15 cellular contexts compared by ENCODE assay signal in the genomic region with DNA sequence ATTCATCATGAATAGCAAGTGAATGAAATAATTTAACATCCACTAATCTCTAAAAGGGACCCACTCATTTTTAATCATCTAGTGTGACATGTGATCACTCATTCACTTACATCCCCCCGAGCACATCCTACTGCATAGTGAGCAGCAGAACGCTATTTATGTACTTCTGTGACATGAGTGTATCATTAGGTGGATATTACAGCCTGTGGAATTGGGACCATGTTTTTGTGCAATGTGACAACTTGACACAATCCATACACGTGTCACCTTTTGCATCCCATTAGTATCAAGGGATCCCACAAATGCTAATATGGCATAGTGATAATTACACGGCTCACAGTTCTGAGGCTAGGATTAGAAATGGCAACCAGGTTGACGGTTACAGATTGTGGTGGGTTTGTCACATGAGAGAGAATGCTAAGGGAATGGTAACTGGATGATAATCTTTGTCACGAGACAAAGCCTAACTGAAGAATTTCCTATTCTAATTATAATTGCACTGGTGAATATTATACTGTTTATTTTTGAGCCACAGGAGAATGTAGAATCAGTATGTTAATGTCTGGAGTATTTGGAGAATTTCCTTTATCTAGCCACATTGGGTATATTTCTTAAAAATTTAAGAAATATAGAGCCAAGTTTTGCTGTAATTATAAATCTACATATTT.
"Had no signal": no experiment of that assay in that cellular context is flagged by ENCODE, and none has a peak within 500 bp of the region (broad histone marks: within the 10 kb centered on the region; RNA-seq: fewer than 3 reads in every experiment).

No MANE protein-coding gene starts in this region.

- H3K36me3 ChIP-seq: esophagus squamous epithelium, uterus had no signal

- H3K4me3 ChIP-seq: esophagus squamous epithelium, uterus had no signal

- H3K4me1 ChIP-seq: esophagus squamous epithelium, uterus had no signal

- H3K27ac ChIP-seq: esophagus squamous epithelium, uterus had no signal

- DNase-seq: activated B cell treated with CpG ODN at 0.5 μM for 24 hours; activated CD4-positive, alpha-beta T cell treated with anti-CD3 and anti-CD28 coated beads for 48 hours; activated CD8-positive, alpha-beta T cell treated with anti-CD3 and anti-CD28 coated beads for 36 hours; activated effector memory CD4-positive, alpha-beta T cell treated with Interleukin-2 at 50 U/mL for 16 hours; activated T-cell treated with anti-CD3 and anti-CD28 coated beads, Interleukin-2, amount 50 U/mL, for 4 hours; central memory CD4-positive, alpha-beta T cell; cortex of kidney; effector CD8-positive, alpha-beta T cell; esophagus squamous epithelium; head of caudate nucleus; mesenchymal stem cell; stimulated activated CD4-positive, alpha-beta T cell treated with anti-CD3 and anti-CD28 coated beads, Interleukin-12 subunit alpha, Interleukin-12 subunit beta, amount 100 ng/mL, for 4 hours; uterus had no signal

- ATAC-seq: activated CD8-positive, alpha-beta T cell treated with anti-CD3 and anti-CD28 coated beads for 36 hours; activated T-cell treated with anti-CD3 and anti-CD28 coated beads, Interleukin-2, amount 50 U/mL, for 4 hours; natural killer cell treated with Interleukin-12 subunit alpha and Interleukin-12 subunit beta and Interleukin-15 and Interleukin-18, amount 100 ng/mL, for 72 hours; stimulated activated memory B cell treated with anti-CD40 and anti-IgM and Interleukin-4, amounts not matched to agents 10 μg/mL and 1 μg/mL and 100 μg/mL, for 72 hours had no signal

- H3K27me3 ChIP-seq: esophagus squamous epithelium, uterus had no signal

- H3K9me3 ChIP-seq: esophagus squamous epithelium, uterus had no signal
